Comparison of ENCODE assay signal across 8 cellular contexts in genomic region chr1:228275435-228276342, GRCh38.
DNase-seq lines count a peak whose midpoint lies in the region; ATAC-seq and TF ChIP-seq lines count a peak whose summit lies in the region.

No MANE protein-coding gene starts in this region.

- H3K79me2 ChIP-seq in SU-DHL-6 (ENCODE audit: insufficient read depth, low read length), result no peaks in the 10 kb centered on the region

- no peaks in the 10 kb centered on the region for H3K27me3 Mint-ChIP-seq in activated naive CD8-positive, alpha-beta T cell treated with anti-CD3 and anti-CD28 coated beads, Interleukin-2, amount 50 U/mL, for 24 hours
- H3K27me3 Mint-ChIP-seq in osteocyte (ENCODE audit: unreplicated experiment), result no peaks in the 10 kb centered on the region

- no peaks in the 10 kb centered on the region for H3F3A ChIP-seq in SU-DHL-6 (ENCODE audit: insufficient read depth)

- H3K9me3 ChIP-seq in SU-DHL-6 (ENCODE audit: insufficient read depth, low read length), result no peaks in the 10 kb centered on the region

- H3K4me2 ChIP-seq in SU-DHL-6 (ENCODE audit: low read depth, low read length, poor library complexity, severe bottlenecking), result peak overlapping the region; percentile 41

- no peaks in the 10 kb centered on the region for H4K20me1 ChIP-seq in SU-DHL-6 (ENCODE audit: low read depth, low read length)

- peak overlapping the region; percentile 31 for H2AFZ ChIP-seq in SU-DHL-6 (ENCODE audit: low read depth, low read length, severe bottlenecking)

- H3K4me3 Mint-ChIP-seq in activated naive CD8-positive, alpha-beta T cell treated with anti-CD3 and anti-CD28 coated beads, Interleukin-2, amount 50 U/mL, for 24 hours, result peak overlapping the region; percentile 70
- peak overlapping the region; percentile 75 for H3K4me3 Mint-ChIP-seq in osteocyte (ENCODE audit: unreplicated experiment)

- no peak overlapping the region for H3K9ac ChIP-seq in SU-DHL-6 (ENCODE audit: low read length)

- H3K27me3 ChIP-seq in SU-DHL-6 (ENCODE audit: low read length), result no peaks in the 10 kb centered on the region

- intact Hi-C loops in cardiac septum (cut with DNase I), result no loop called here

- H3K27ac Mint-ChIP-seq in activated naive CD8-positive, alpha-beta T cell treated with anti-CD3 and anti-CD28 coated beads, Interleukin-2, amount 50 U/mL, for 24 hours, result no peak overlapping the region
- no peak overlapping the region for H3K27ac Mint-ChIP-seq in osteocyte (ENCODE audit: unreplicated experiment)

- no peak overlapping the region for H3K27ac ChIP-seq in SU-DHL-6 (ENCODE audit: low read depth, low read length)

- ATAC-seq in GM18907 (IDR thresholded peaks at IDR 0.05; ENCODE audit: unreplicated experiment), result peak; percentile 60
- peak; percentile 79 for ATAC-seq in activated naive CD8-positive, alpha-beta T cell treated with anti-CD3 and anti-CD28 coated beads, Interleukin-2, amount 50 U/mL, for 24 hours
- ATAC-seq in HG03045 (IDR thresholded peaks at IDR 0.05; ENCODE audit: unreplicated experiment), result no peak

- peak overlapping the region; percentile 34 for H3K4me3 ChIP-seq in SU-DHL-6 (ENCODE audit: insufficient read depth, low read length, poor library complexity, severe bottlenecking)

- DNase-seq in HT-29 (ENCODE audit: low spot score), result peak; percentile 47
- peak; percentile 89 for DNase-seq in activated naive CD8-positive, alpha-beta T cell treated with anti-CD3 and anti-CD28 coated beads, Interleukin-2, amount 50 U/mL, for 24 hours
- DNase-seq in cardiac septum (ENCODE audit: low spot score), result peak; percentile 92
- DNase-seq in osteocyte (ENCODE audit: extremely low spot score, unreplicated experiment), result peak; percentile 90
- peak; percentile 18 for DNase-seq in superior temporal gyrus (ENCODE audit: extremely low spot score)

- no peaks in the 10 kb centered on the region for H3K9me2 ChIP-seq in SU-DHL-6 (replicated peaks; ENCODE audit: insufficient read depth, low read length)

- no peaks in the 10 kb centered on the region for H3K36me3 ChIP-seq in SU-DHL-6 (ENCODE audit: low read length)

- H3K36me3 Mint-ChIP-seq in activated naive CD8-positive, alpha-beta T cell treated with anti-CD3 and anti-CD28 coated beads, Interleukin-2, amount 50 U/mL, for 24 hours (ENCODE audit: low read depth), result no peaks in the 10 kb centered on the region
- H3K36me3 Mint-ChIP-seq in osteocyte (ENCODE audit: unreplicated experiment), result peaks cover 3% of the 10 kb centered on the region

- peaks cover 4% of the 10 kb centered on the region for H3K4me1 Mint-ChIP-seq in activated naive CD8-positive, alpha-beta T cell treated with anti-CD3 and anti-CD28 coated beads, Interleukin-2, amount 50 U/mL, for 24 hours
- H3K4me1 Mint-ChIP-seq in osteocyte (ENCODE audit: unreplicated experiment), result no peaks in the 10 kb centered on the region

- H3K9me3 Mint-ChIP-seq in activated naive CD8-positive, alpha-beta T cell treated with anti-CD3 and anti-CD28 coated beads, Interleukin-2, amount 50 U/mL, for 24 hours, result no peaks in the 10 kb centered on the region
- no peaks in the 10 kb centered on the region for H3K9me3 Mint-ChIP-seq in osteocyte (ENCODE audit: unreplicated experiment)

- TF ChIP-seq CTCF in SU-DHL-6 (IDR thresholded peaks at IDR 0.05; ENCODE audit: insufficient read depth, low read length, poor library complexity, severe bottlenecking), result no peak
- TF ChIP-seq CTCF in osteocyte (IDR thresholded peaks at IDR 0.05), result no peak

Comparison
In these comparisons a context has a peak if more than half of its experiments do, and no peak if none do; other contexts are left out.
1. DNase-seq: peak in every context shown above with its lines; median percentile 92 in cardiac septum; 90 in osteocyte; 89 in activated naive CD8-positive, alpha-beta T cell treated with anti-CD3 and anti-CD28 coated beads, Interleukin-2, amount 50 U/mL, for 24 hours; 47 in HT-29; 18 in superior temporal gyrus.